ENCODE assay signal across 18 cellular contexts in the genomic region with DNA sequence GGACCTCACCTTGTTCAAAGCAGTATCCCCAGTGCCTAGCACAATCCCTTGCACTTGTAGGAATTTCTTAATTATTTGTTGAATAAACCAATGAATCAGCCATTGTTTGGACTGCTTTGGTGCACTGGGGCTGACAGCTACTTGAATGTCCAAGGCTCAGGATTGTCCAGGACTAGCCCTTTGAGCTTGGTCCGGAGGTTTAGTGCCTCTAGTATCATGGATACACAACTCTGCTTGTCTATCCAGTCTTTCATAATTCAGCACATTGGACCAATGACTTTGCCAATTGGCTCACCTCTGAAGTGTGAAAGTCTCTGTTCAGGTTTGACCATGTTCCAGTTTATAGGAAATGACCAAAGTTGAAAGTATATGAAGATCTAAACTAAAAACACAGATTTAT. TPM values are rescaled to one million over a fixed set of nuclear protein-coding genes. Genes with fewer than 3 reads are reported as not detected.
"Had no signal": no experiment of that assay in that cellular context is flagged by ENCODE, and none has a peak within 500 bp of the region (broad histone marks: within the 10 kb centered on the region; RNA-seq: fewer than 3 reads in every experiment).

No MANE protein-coding gene starts in this region.

RNA-seq across cellular contexts. Expression of a gene that starts 27.1 kb away (rescaled TPM):
- total RNA-seq: activated naive CD4-positive, alpha-beta T cell treated with anti-CD3 and anti-CD28 coated beads for 36 hours; activated naive CD4-positive, alpha-beta T cell treated with anti-CD3 and anti-CD28 coated beads, Interleukin-2, amount 50 U/mL, for 72 hours; activated naive CD8-positive, alpha-beta T cell treated with anti-CD3 and anti-CD28 coated beads for 36 hours; activated naive CD8-positive, alpha-beta T cell treated with anti-CD3 and anti-CD28 coated beads, Interleukin-2, amount 10 ng/mL, durations not matched to agents 7 days and 5 days; activated T-cell treated with anti-CD3 and anti-CD28 coated beads, Interleukin-2, amount 50 U/mL, for 4 hours; activated T-cell treated with anti-CD3 and anti-CD28 coated beads, Interleukin-2, amount 50 U/mL, for 72 hours; activated T-helper 1 cell treated with anti-CD3 and anti-CD28 coated beads, Interleukin-12 subunit alpha, Interleukin-12 subunit beta, Interleukin-2, Interleukin-4 antibody, amounts not matched to agents 30 ng/mL and 10 ng/mL and 1 ng/mL, durations not matched to agents 14 hours and 24 hours and 36 hours; activated T-helper 17 cell treated with anti-CD3 and anti-CD28 coated beads, Interleukin-2, amount 50 U/mL, for 72 hours; activated T-helper 2 cell treated with anti-CD3 and anti-CD28 coated beads, Interferon-gamma antibody, Interleukin-2, Interleukin-4, amounts not matched to agents 10 μg/mL and 5 μg/mL and 100 μg/mL, durations not matched to agents 14 hours and 24 hours and 36 hours; adrenal gland; aorta; ascending aorta; astrocyte; body of pancreas; bronchial epithelial cell; cardiac muscle cell; cardiac septum had no signal
- polyA plus RNA-seq: adipose tissue, adrenal gland, aorta, cardiac muscle cell had no signal
